8 cellular contexts compared by ENCODE assay signal in the genomic region with DNA sequence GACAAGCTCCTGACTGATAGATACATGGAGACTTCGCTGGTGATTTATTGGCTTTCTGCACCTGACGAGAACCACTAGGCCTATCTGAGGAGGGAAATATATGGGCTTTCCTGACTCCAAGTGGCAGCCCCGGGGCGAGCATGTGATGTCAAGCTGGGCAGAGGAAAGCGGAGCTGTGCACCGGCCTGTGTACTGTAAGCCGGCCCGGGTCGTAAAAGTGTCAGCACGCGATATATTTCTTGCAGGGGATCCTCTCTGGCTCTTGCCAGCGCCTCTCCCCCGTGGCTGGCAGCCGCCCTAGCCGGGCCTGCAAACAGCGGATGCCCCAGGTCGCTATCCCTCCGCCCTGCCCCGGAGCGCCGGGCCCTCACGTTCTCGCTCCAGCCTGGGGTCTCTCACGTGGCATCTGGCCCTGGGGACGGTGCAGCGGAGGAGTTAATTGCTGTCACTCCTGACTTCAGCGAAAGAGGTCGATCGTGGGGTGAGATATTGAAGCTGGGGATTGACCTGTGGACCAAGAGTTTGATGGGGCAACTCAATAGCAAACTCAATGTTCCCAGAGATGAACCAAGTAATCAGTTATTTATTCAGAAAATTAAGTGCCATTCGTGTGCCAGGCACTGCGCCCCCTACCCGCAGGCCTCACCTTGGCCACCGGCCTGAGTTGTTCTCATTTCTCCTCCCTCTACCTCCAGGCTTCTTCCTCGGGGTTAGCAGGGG. TPM values are rescaled to one million over a fixed set of nuclear protein-coding genes. Genes with fewer than 3 reads are reported as not detected.
DNase-seq lines count a peak whose midpoint lies in the region; ATAC-seq and TF ChIP-seq lines count a peak whose summit lies in the region.

No MANE protein-coding gene starts in this region.

- peak overlapping the region; percentile 3 for H3K4me3 ChIP-seq in endocrine pancreas (ENCODE audit: control insufficient read depth, insufficient read depth, low read length)
- peak overlapping the region; percentile 5 for H3K4me3 ChIP-seq in mesendoderm (ENCODE audit: low read length)

- H2BK120ac ChIP-seq in mesendoderm (ENCODE audit: low read depth, low read length): no peak overlapping the region

- no peak overlapping the region for H2AK5ac ChIP-seq in mesendoderm (ENCODE audit: low read length)

- WGBS in mesendoderm (ENCODE audit: extremely low coverage, insufficient coverage, low lambda C conversion rate): no CpG with 5 or more reads among the region's 34 CpGs

- H3K9ac ChIP-seq in endocrine pancreas (ENCODE audit: control insufficient read depth, insufficient read depth, low read length) (peak overlapping the region; percentile 30), mesendoderm (ENCODE audit: low read length) (peak overlapping the region; percentile 31)

- peak overlapping the region in 1 of 3 donors; percentile 6 for H3K27ac Mint-ChIP-seq in IgD-negative memory B cell
- no peak overlapping the region for H3K27ac Mint-ChIP-seq in activated B cell treated with CpG ODN at 0.5 μM for 24 hours
- peak overlapping the region; percentile 54 to 77 for H3K27ac Mint-ChIP-seq in stimulated activated naive CD8-positive, alpha-beta T cell treated with anti-CD3 and anti-CD28 coated beads, Interleukin-15, amount 100 ng/mL, for 72 hours

- CTCF ChIA-PET in activated B cell treated with CpG ODN at 0.5 μM for 24 hours (lab: Charles Lee): interaction anchor here (0.6 kb wide), 1 partner anchor 12 kb away, joined by 3 read pairs; no protein-coding TSS in a partner anchor

- intact Hi-C loops in activated B cell treated with CpG ODN at 0.5 μM for 24 hours (cut with micrococcal nuclease): loop anchor here (5.0 kb wide), 1 partner anchor 185 kb away; a partner anchor contains a TSS

- no peaks in the 10 kb centered on the region for H3K9me3 ChIP-seq in endocrine pancreas (ENCODE audit: control insufficient read depth, low read length)

- H4K5ac ChIP-seq in mesendoderm (ENCODE audit: low read length): no peak overlapping the region

- H2BK15ac ChIP-seq in mesendoderm (replicated peaks; ENCODE audit: low read depth): no peak overlapping the region

- ATAC-seq in activated B cell treated with CpG ODN at 0.5 μM for 24 hours (ENCODE audit: low read depth): peak; percentile 47
- ATAC-seq in stimulated activated naive CD8-positive, alpha-beta T cell treated with anti-CD3 and anti-CD28 coated beads, Interleukin-15, amount 100 ng/mL, for 72 hours: peak; percentile 70

- H3K56ac ChIP-seq in mesendoderm (ENCODE audit: low read length): peak overlapping the region; percentile 70

- peak overlapping the region; percentile 18 for H3K18ac ChIP-seq in mesendoderm (ENCODE audit: low read length)

- peak overlapping the region; percentile 78 to 95 (median 84) for H3K4me3 Mint-ChIP-seq in IgD-negative memory B cell
- H3K4me3 Mint-ChIP-seq in activated B cell treated with CpG ODN at 0.5 μM for 24 hours: peak overlapping the region; percentile 82
- H3K4me3 Mint-ChIP-seq in stimulated activated naive CD8-positive, alpha-beta T cell treated with anti-CD3 and anti-CD28 coated beads, Interleukin-15, amount 100 ng/mL, for 72 hours: peak overlapping the region; percentile 71 to 89

- peaks cover 6% of the 10 kb centered on the region for H3K27me3 Mint-ChIP-seq in IgD-negative memory B cell
- H3K27me3 Mint-ChIP-seq in activated B cell treated with CpG ODN at 0.5 μM for 24 hours: peaks cover 6% of the 10 kb centered on the region
- peaks cover 45% of the 10 kb centered on the region for H3K27me3 Mint-ChIP-seq in stimulated activated naive CD8-positive, alpha-beta T cell treated with anti-CD3 and anti-CD28 coated beads, Interleukin-15, amount 100 ng/mL, for 72 hours

- peak overlapping the region; percentile 21 for H3K4me2 ChIP-seq in mesendoderm (ENCODE audit: low read length)

- H3K4me1 Mint-ChIP-seq in IgD-negative memory B cell: peaks cover 9 to 13% (median 10%) of the 10 kb centered on the region in 3 donors
- peaks cover 22% of the 10 kb centered on the region for H3K4me1 Mint-ChIP-seq in activated B cell treated with CpG ODN at 0.5 μM for 24 hours
- peaks cover 37% of the 10 kb centered on the region for H3K4me1 Mint-ChIP-seq in stimulated activated naive CD8-positive, alpha-beta T cell treated with anti-CD3 and anti-CD28 coated beads, Interleukin-15, amount 100 ng/mL, for 72 hours

- TF ChIP-seq CTCF in activated B cell treated with CpG ODN at 0.5 μM for 24 hours (IDR thresholded peaks at IDR 0.05): no peak

- H3K79me1 ChIP-seq in mesendoderm (ENCODE audit: low read length): no peaks in the 10 kb centered on the region

- H3K79me2 ChIP-seq in mesendoderm (ENCODE audit: control insufficient read depth, insufficient read depth, low read length): no peaks in the 10 kb centered on the region

- no peaks in the 10 kb centered on the region for H3K36me3 ChIP-seq in endocrine pancreas (ENCODE audit: control insufficient read depth, insufficient read depth, low read length)
- no peaks in the 10 kb centered on the region for H3K36me3 ChIP-seq in mesendoderm (ENCODE audit: control insufficient read depth, insufficient read depth, low read length)

- H3K23ac ChIP-seq in mesendoderm (ENCODE audit: low read length): no peak overlapping the region

- no peaks in the 10 kb centered on the region for H3K36me3 Mint-ChIP-seq in IgD-negative memory B cell
- no peaks in the 10 kb centered on the region for H3K36me3 Mint-ChIP-seq in activated B cell treated with CpG ODN at 0.5 μM for 24 hours (ENCODE audit: low read depth)

- peak overlapping the region; percentile 20 for H3K27ac ChIP-seq in mesendoderm (ENCODE audit: low read depth, low read length)

- H3K4ac ChIP-seq in mesendoderm (ENCODE audit: low read depth, low read length): no peak overlapping the region

- POLR2A ChIA-PET in activated B cell treated with CpG ODN at 0.5 μM for 24 hours (lab: Charles Lee): no interaction called here

- no peak overlapping the region for H4K8ac ChIP-seq in mesendoderm (ENCODE audit: low read depth, low read length)

- no peaks in the 10 kb centered on the region for H3K4me1 ChIP-seq in endocrine pancreas (ENCODE audit: control insufficient read depth, insufficient read depth, low read length)
- peaks cover 18% of the 10 kb centered on the region for H3K4me1 ChIP-seq in mesendoderm (ENCODE audit: control insufficient read depth, low read depth, low read length)

- H2BK5ac ChIP-seq in mesendoderm (ENCODE audit: low read length): no peak overlapping the region

- H3K27me3 ChIP-seq in endocrine pancreas (ENCODE audit: control insufficient read depth, insufficient read depth, low read length) (no peaks in the 10 kb centered on the region), mesendoderm (ENCODE audit: insufficient read depth, low read length, poor library complexity) (no peaks in the 10 kb centered on the region)

- H3K9me3 Mint-ChIP-seq in IgD-negative memory B cell (no peaks in the 10 kb centered on the region), activated B cell treated with CpG ODN at 0.5 μM for 24 hours (no peaks in the 10 kb centered on the region)
- no peaks in the 10 kb centered on the region for H3K9me3 Mint-ChIP-seq in stimulated activated naive CD8-positive, alpha-beta T cell treated with anti-CD3 and anti-CD28 coated beads, Interleukin-15, amount 100 ng/mL, for 72 hours

- DNase-seq in DMS79 treated with DMSO at 0.1 percent for 48 hours (lab: John Stamatoyannopoulos, UW) (peak; percentile 60), activated B cell treated with CpG ODN at 0.5 μM for 24 hours (peak; percentile 19), mesendoderm (peak; percentile 78), GM19238 (ENCODE audit: insufficient read length, low spot score) (no peak), NCI-H2171 (lab: John Stamatoyannopoulos, UW) (no peak)
- peak; percentile 29 to 36 for DNase-seq in stimulated activated naive CD8-positive, alpha-beta T cell treated with anti-CD3 and anti-CD28 coated beads, Interleukin-15, amount 100 ng/mL, for 72 hours

RNA-seq across cellular contexts. Expression of a gene that starts 41.0 kb away (rescaled TPM):
- not detected for polyA plus RNA-seq in IgD-negative memory B cell
- total RNA-seq in activated B cell treated with CpG ODN at 0.5 μM for 24 hours: not detected in 2 replicates
- polyA plus RNA-seq in mesendoderm (2013, experiment 1 of 2): 0.11 TPM
- 0.03 TPM for polyA plus RNA-seq in mesendoderm (2013, experiment 2 of 2)

Comparison
In these comparisons a context has a peak if more than half of its experiments do, and no peak if none do; other contexts are left out.
1. DNase-seq: peak in DMS79 treated with DMSO at 0.1 percent for 48 hours (single experiment), activated B cell treated with CpG ODN at 0.5 μM for 24 hours (single experiment), mesendoderm (single experiment) and stimulated activated naive CD8-positive, alpha-beta T cell treated with anti-CD3 and anti-CD28 coated beads, Interleukin-15, amount 100 ng/mL, for 72 hours (2 of 2); none in GM19238 (single experiment) and NCI-H2171 (single experiment).
2. Peak in every context shown above with its lines, with median percentiles within 50 percentile points of each other: H3K4me3 Mint-ChIP-seq.